ENCODE assay signal across 12 cellular contexts in genomic region chr2:208250401-208250800, GRCh38. TPM values are rescaled to one million over a fixed set of nuclear protein-coding genes. Genes with fewer than 3 reads are reported as not detected.
DNase-seq lines count a peak whose midpoint lies in the region; ATAC-seq and TF ChIP-seq lines count a peak whose summit lies in the region.
"Had no signal": no experiment of that assay in that cellular context is flagged by ENCODE, and none has a peak within 500 bp of the region (broad histone marks: within the 10 kb centered on the region; RNA-seq: fewer than 3 reads in every experiment).

No MANE protein-coding gene starts in this region.

- peaks cover 34% of the 10 kb centered on the region; the same call in 1 of the 2 replicates for H3K36me3 ChIP-seq in PC-3 (ENCODE audit: low read depth, low read length)

- H3K4me3 Mint-ChIP-seq in T-cell = no peak overlapping the region
- H3K4me3 Mint-ChIP-seq: activated naive CD8-positive, alpha-beta T cell had no signal

- DNase-seq in H4 (ENCODE audit: low spot score) (peak; percentile 13), PC-3 (peak; percentile 51), epithelial cell of prostate (ENCODE audit: low read depth, low spot score) (no peak), renal cortical epithelial cell (ENCODE audit: low read depth) (peak; percentile 78), C1 segment of cervical spinal cord (lab: John Stamatoyannopoulos, UW) (no peak), T-cell (no peak)
- DNase-seq: GDM1; NCI-H1694; NCI-H524 treated with DMSO at 0.1 percent for 48 hours; stimulated activated naive CD4-positive, alpha-beta T cell treated with Interleukin-2 at 50 U/mL for 16 hours had no signal

- H3K27ac ChIP-seq in PC-3 (ENCODE audit: low read length) = no peak overlapping the region
- H3K27ac ChIP-seq in epithelial cell of prostate = peak overlapping the region; percentile 37

- no peaks in the 10 kb centered on the region for H3K27me3 Mint-ChIP-seq in T-cell
- H3K27me3 Mint-ChIP-seq: activated naive CD8-positive, alpha-beta T cell had no signal

- no peaks in the 10 kb centered on the region for H3K9me2 ChIP-seq in PC-3 (replicated peaks; ENCODE audit: low read length)

- H3K4me3 ChIP-seq in PC-3 (ENCODE audit: low read length) = no peak overlapping the region

- BruUV-seq in PC-3 (replicated peaks; lab: Mats Ljungman, UMichigan) = no TSS peak

- no peaks in the 10 kb centered on the region for H3K27me3 ChIP-seq in PC-3 (ENCODE audit: low read length)

- CTCF ChIA-PET in PC-3 (lab: Charles Lee) (no interaction called here), T-cell (lab: Charles Lee) (interaction anchor here in 1 of 2 donors (0.6 kb wide), 1 partner anchor 12 kb away, joined by 4 read pairs; no protein-coding TSS in a partner anchor)

- intact Hi-C loops in PC-3 (cut with micrococcal nuclease) = no loop called here

- no peaks in the 10 kb centered on the region for H3K9me3 ChIP-seq in PC-3 (ENCODE audit: low read length)

- H3K9ac ChIP-seq in PC-3 (ENCODE audit: low read length) = no peak overlapping the region

- peaks cover 15% of the 10 kb centered on the region for H3K79me2 ChIP-seq in PC-3 (ENCODE audit: low read length)

- 0 out of 2 replicates have a peak overlapping the region, but pooled peaks have one; percentile 11 for H3K4me2 ChIP-seq in PC-3 (ENCODE audit: low read length)

- POLR2A ChIA-PET in PC-3 (lab: Charles Lee; ENCODE audit: unreplicated experiment) = no interaction called here
- POLR2A ChIA-PET in T-cell (lab: Charles Lee) = no interaction called here

- no peaks in the 10 kb centered on the region for H4K20me1 ChIP-seq in PC-3 (ENCODE audit: low read length)

- ATAC-seq in PC-3 (no peak), HG03342 (IDR thresholded peaks at IDR 0.05; ENCODE audit: unreplicated experiment) (no peak), T-cell (replicated peaks in 1 of 4) (no peak)

- peaks cover 46% of the 10 kb centered on the region for H3K36me3 Mint-ChIP-seq in T-cell
- H3K36me3 Mint-ChIP-seq: activated naive CD8-positive, alpha-beta T cell had no signal

- H3K9me3 Mint-ChIP-seq in T-cell = no peaks in the 10 kb centered on the region

- no peak for TF ChIP-seq CTCF in PC-3 (conservative IDR thresholded peaks at IDR 0.05; ENCODE audit: low read depth, low read length)

- no peaks in the 10 kb centered on the region for H3F3A ChIP-seq in PC-3 (ENCODE audit: low read length, unreplicated experiment)

- peaks cover 20 to 28% (median 24%) of the 10 kb centered on the region in 3 donors for H3K4me1 Mint-ChIP-seq in T-cell

- H2AFZ ChIP-seq in PC-3 (ENCODE audit: low read length) = no peak overlapping the region

- H3K27ac Mint-ChIP-seq in T-cell = no peak overlapping the region
- H3K27ac Mint-ChIP-seq: activated naive CD8-positive, alpha-beta T cell had no signal

- H3K4me1 ChIP-seq in PC-3 (ENCODE audit: insufficient read depth, low read length) = peaks cover 24% of the 10 kb centered on the region

RNA-seq across cellular contexts. Expression of gene IDH1, which starts 4.5 kb away (rescaled TPM):
- total RNA-seq in H4 (2014; rRNA removed; shearing (Covaris generic)) = 230 and 259 TPM in 2 replicates
- total RNA-seq in PC-3 (2014; rRNA removed) (71.5 and 73.6 TPM in 2 replicates), renal cortical epithelial cell (89.7 and 202 TPM in 2 replicates), T-cell (10 to 100 TPM in 3 of 5 donors, 1 to 10 TPM in 2; 5.1 to 22.9 (median 22.2) TPM)

RNA-seq across cellular contexts. Expression of gene PIKFYVE, which starts 15.7 kb away (rescaled TPM):
- total RNA-seq in H4 (2014; rRNA removed; shearing (Covaris generic)) = 11.8 and 16.0 TPM in 2 replicates
- total RNA-seq in PC-3 (2014; rRNA removed) = 18.8 and 19.4 TPM in 2 replicates
- total RNA-seq in renal cortical epithelial cell = 16.3 and 40.8 TPM in 2 replicates
- total RNA-seq in T-cell = 10 to 100 TPM; 35.3 to 42.6 (median 38.6) TPM

Comparison
In these comparisons a context has a peak if more than half of its experiments do, and no peak if none do; other contexts are left out.
1. DNase-seq: peak in H4 (single experiment), PC-3 (single experiment) and renal cortical epithelial cell (single experiment); none in epithelial cell of prostate (single experiment), C1 segment of cervical spinal cord (0 of 14) and T-cell (0 of 34).